9 cellular contexts compared by ENCODE assay signal in genomic region chr4:38967260-38968095, GRCh38.
DNase-seq lines count a peak whose midpoint lies in the region; ATAC-seq, FAIRE-seq and TF ChIP-seq lines count a peak whose summit lies in the region.
"Had no signal": no experiment of that assay in that cellular context is flagged by ENCODE, and none has a peak within 500 bp of the region (broad histone marks: within the 10 kb centered on the region; RNA-seq: fewer than 3 reads in every experiment).

No MANE protein-coding gene starts in this region.

- H2AFZ ChIP-seq in HCT116 (ENCODE audit: low read depth, low read length, poor library complexity, severe bottlenecking) (peak overlapping the region; percentile 3), astrocyte (ENCODE audit: low read depth, low read length) (no peak overlapping the region)

- intact Hi-C loops in A673 (cut with micrococcal nuclease; ENCODE audit: unreplicated experiment) (no loop called here), HCT116 (cut with micrococcal nuclease) (no loop called here), left lung (cut with DNase I) (no loop called here)

- no peaks in the 10 kb centered on the region for H3K36me3 ChIP-seq in A673 (ENCODE audit: insufficient read depth, low read length, poor library complexity, severe bottlenecking)
- no peaks in the 10 kb centered on the region for H3K36me3 ChIP-seq in HCT116 (ENCODE audit: control insufficient read depth in 1 of 2, insufficient read depth in 2 of 2, low read length in 2 of 2)
- H3K36me3 ChIP-seq in astrocyte (ENCODE audit: insufficient read depth, low read length) = no peaks in the 10 kb centered on the region
- H3K36me3 ChIP-seq in left lung = no peaks in the 10 kb centered on the region
- H3K36me3 ChIP-seq: lower lobe of right lung had no signal

- H3K27ac Mint-ChIP-seq in astrocyte (ENCODE audit: unreplicated experiment) = peak overlapping the region; percentile 99

- no peak for TF ChIP-seq RAD21 in HCT116 (IDR thresholded peaks at IDR 0.05; ENCODE audit: low read depth)

- no peak overlapping the region for H3K4me3 ChIP-seq in A673 (ENCODE audit: low read depth, low read length, poor library complexity, severe bottlenecking)
- H3K4me3 ChIP-seq in HCT116 (replicated peaks in 1 of 2; ENCODE audit: low read depth in 1 of 2, low read length in 2 of 2) = no peak overlapping the region
- no peak overlapping the region for H3K4me3 ChIP-seq in astrocyte (ENCODE audit: insufficient read depth, low read depth, low read length)
- no peak overlapping the region for H3K4me3 ChIP-seq in left lung
- H3K4me3 ChIP-seq: lower lobe of right lung had no signal

- BruUV-seq in A673 (replicated peaks; lab: Mats Ljungman, UMichigan) (no TSS peak), HCT116 (replicated peaks; lab: Mats Ljungman, UMichigan) (no TSS peak)

- H3K27me3 Mint-ChIP-seq in astrocyte (ENCODE audit: low read depth, unreplicated experiment) = no peaks in the 10 kb centered on the region

- H3K27ac ChIP-seq in A673 (ENCODE audit: low read depth, low read length, poor library complexity, severe bottlenecking) (peak overlapping the region; percentile 75), HCT116 (ENCODE audit: low read depth, low read length) (no peak overlapping the region), astrocyte (ENCODE audit: low read depth, low read length) (peak overlapping the region; percentile 48), left lung (peak overlapping the region in 1 of 2 donors; percentile 60)
- H3K27ac ChIP-seq: lower lobe of right lung had no signal

- DNase-seq in A673 (ENCODE audit: low spot score) (peak; percentile 69), HCT116 (ENCODE audit: low read depth, low spot score) (peak; percentile 74), astrocyte (ENCODE audit: low read depth) (peak; percentile 96), left lung (no peak)
- no peak for DNase-seq in stimulated activated CD4-positive, alpha-beta T cell treated with anti-CD3 and anti-CD28 coated beads, Interleukin-2, amount 100 ng/mL, for 24 hours
- DNase-seq: lower lobe of right lung had no signal

- TF ChIP-seq CTCF in A673 (conservative IDR thresholded peaks at IDR 0.05; ENCODE audit: low read depth, low read length) (no peak), HCT116 (IDR thresholded peaks at IDR 0.05 in 2 of 3, conservative IDR thresholded peaks at IDR 0.05 in 1 of 3; ENCODE audit: borderline replicate concordance in 1 of 3, insufficient read depth in 1 of 3, low read depth in 2 of 3, low read length in 2 of 3) (no peak), astrocyte (IDR thresholded peaks at IDR 0.05; ENCODE audit: insufficient read depth, low read depth, low read length) (no peak), left lung (IDR thresholded peaks at IDR 0.05) (no peak)

- TF ChIP-seq POLR2A in HCT116 (IDR thresholded peaks at IDR 0.05; ENCODE audit: borderline replicate concordance, extremely low read depth, insufficient read depth, insufficient read length) = no peak

- CTCF ChIA-PET in A673 (lab: Charles Lee) (no interaction called here), HCT116 (lab: Charles Lee) (no interaction called here)

- H3K27me3 ChIP-seq in A673 (replicated peaks; ENCODE audit: insufficient read depth, low read depth, low read length, poor library complexity) = no peaks in the 10 kb centered on the region
- H3K27me3 ChIP-seq in HCT116 (ENCODE audit: insufficient read depth, low read length) = no peaks in the 10 kb centered on the region
- H3K27me3 ChIP-seq in astrocyte (ENCODE audit: insufficient read depth, low read length) = no peaks in the 10 kb centered on the region
- H3K27me3 ChIP-seq in left lung = no peaks in the 10 kb centered on the region

- H3K36me3 Mint-ChIP-seq in astrocyte (ENCODE audit: low read depth, unreplicated experiment) = no peaks in the 10 kb centered on the region

- H3K4me2 ChIP-seq in HCT116 (ENCODE audit: low read length) (no peak overlapping the region), astrocyte (ENCODE audit: low read length) (no peak overlapping the region)

- H3K79me2 ChIP-seq in HCT116 (ENCODE audit: insufficient read depth, low read length) = no peaks in the 10 kb centered on the region
- H3K79me2 ChIP-seq in astrocyte (ENCODE audit: insufficient read depth, low read length) = no peaks in the 10 kb centered on the region

- no peak for FAIRE-seq in astrocyte (lab: Jason Lieb, UNC)

- no peak overlapping the region for H3K4me3 Mint-ChIP-seq in astrocyte (ENCODE audit: unreplicated experiment)

- H4K20me1 ChIP-seq in HCT116 (ENCODE audit: insufficient read depth) (no peaks in the 10 kb centered on the region), astrocyte (ENCODE audit: insufficient read depth, low read length) (no peaks in the 10 kb centered on the region)

- RAD21 ChIA-PET in HCT116 (lab: Charles Lee; ENCODE audit: low non-redundant PET in 1 of 2, low total read pairs in 2 of 2, uncharacterized antibody in 2 of 2, unreplicated experiment in 2 of 2) = no interaction called here

- no peak for ATAC-seq in HCT116
- ATAC-seq in left lung = peak; percentile 76
- ATAC-seq in GM18873 (IDR thresholded peaks at IDR 0.05; ENCODE audit: low FRiP score, unreplicated experiment) = no peak
- no peak for ATAC-seq in GM18517 (IDR thresholded peaks at IDR 0.05; ENCODE audit: unreplicated experiment)
- ATAC-seq in GM18858 (IDR thresholded peaks at IDR 0.05; ENCODE audit: unreplicated experiment) = no peak

- H3K4me1 ChIP-seq in A673 (ENCODE audit: insufficient read depth, low read length, poor library complexity, severe bottlenecking) = no peaks in the 10 kb centered on the region
- 0 out of 4 replicates have a peak, but pooled peaks cover 0 to 3% of the 10 kb centered on the region in 2 experiments for H3K4me1 ChIP-seq in HCT116 (ENCODE audit: control insufficient read depth in 1 of 2, insufficient read depth in 2 of 2, low read length in 2 of 2)
- peaks cover 6% of the 10 kb centered on the region for H3K4me1 ChIP-seq in astrocyte (ENCODE audit: insufficient read depth, low read length)
- H3K4me1 ChIP-seq in left lung = no peaks in the 10 kb centered on the region
- H3K4me1 ChIP-seq: lower lobe of right lung had no signal

- H3K4me1 Mint-ChIP-seq in astrocyte (ENCODE audit: low read depth, unreplicated experiment) = peaks cover 7% of the 10 kb centered on the region

- POLR2A ChIA-PET in A673 (lab: Charles Lee; ENCODE audit: low non-redundant PET) = interaction anchor here (0.7 kb wide), 2 partner anchors 74 to 218 kb away, joined by 6 to 7 read pairs; no protein-coding TSS in a partner anchor
- POLR2A ChIA-PET in HCT116 (lab: Charles Lee) = interaction anchor here (0.6 kb wide), 1 partner anchor 1076 kb away, joined by 3 read pairs; no protein-coding TSS in a partner anchor

- no peaks in the 10 kb centered on the region for H3K9me2 ChIP-seq in HCT116 (ENCODE audit: insufficient read depth)

- H3K9me3 Mint-ChIP-seq in astrocyte (ENCODE audit: unreplicated experiment) = no peaks in the 10 kb centered on the region

- H3K9me3 ChIP-seq in A673 (ENCODE audit: low read depth, low read length, poor library complexity, severe bottlenecking) (no peaks in the 10 kb centered on the region), HCT116 (ENCODE audit: control insufficient read depth in 1 of 2, insufficient read depth in 1 of 2, low read depth in 1 of 2, low read length in 2 of 2) (no peaks in the 10 kb centered on the region), astrocyte (ENCODE audit: insufficient read depth, low read depth, low read length) (no peaks in the 10 kb centered on the region), left lung (no peaks in the 10 kb centered on the region)
- H3K9me3 ChIP-seq: lower lobe of right lung had no signal

- H3K9ac ChIP-seq in HCT116 (ENCODE audit: low read length) (no peak overlapping the region), astrocyte (ENCODE audit: low read length) (peak overlapping the region; percentile 24)

TF ChIP-seq in HCT116, 20 proteins besides CTCF, POLR2A, EP300 and RAD21 (continues in another document):
- TF ChIP-seq JUND (IDR thresholded peaks at IDR 0.05) = peak; percentile 87
- 0 out of 2 replicates have a peak, but pooled peaks have one; percentile 39 for TF ChIP-seq MAX (IDR thresholded peaks at IDR 0.05)
- TF ChIP-seq ELF1 (IDR thresholded peaks at IDR 0.05; ENCODE audit: borderline replicate concordance, low read depth) = no peak
- TF ChIP-seq ZBTB33 (IDR thresholded peaks at IDR 0.05; ENCODE audit: extremely low read depth, insufficient replicate concordance, low read length) = no peak
- peak; percentile 84 for TF ChIP-seq FOSL1 (IDR thresholded peaks at IDR 0.05; ENCODE audit: low read depth)
- TF ChIP-seq ZNF274 (IDR thresholded peaks at IDR 0.05; ENCODE audit: low read depth, low read length) = no peak
- peak; percentile 77 for TF ChIP-seq SP1 (IDR thresholded peaks at IDR 0.05; ENCODE audit: low read depth)
- 0 out of 2 replicates have a peak, but pooled peaks have one; percentile 41 for TF ChIP-seq EGR1 (IDR thresholded peaks at IDR 0.05; ENCODE audit: low read depth)
- TF ChIP-seq EZH2 (IDR thresholded peaks at IDR 0.05) = no peak
- TF ChIP-seq YY1 (IDR thresholded peaks at IDR 0.05; ENCODE audit: extremely low read depth, insufficient replicate concordance, low read depth, low read length) = peak; percentile 12
- TF ChIP-seq ATF3 (IDR thresholded peaks at IDR 0.05) = peak; percentile 78
- TF ChIP-seq TCF7L2 (IDR thresholded peaks at IDR 0.05; ENCODE audit: borderline replicate concordance, extremely low read depth, insufficient read depth, insufficient read length) = peak; percentile 75
- peak; percentile 87 for TF ChIP-seq CBX3 (IDR thresholded peaks at IDR 0.05; ENCODE audit: low read depth)

Comparison
In these comparisons a context has a peak if more than half of its experiments do, and no peak if none do; other contexts are left out.
1. DNase-seq: peak in A673 (single experiment), HCT116 (single experiment) and astrocyte (single experiment); none in left lung (0 of 2) and stimulated activated CD4-positive, alpha-beta T cell treated with anti-CD3 and anti-CD28 coated beads, Interleukin-2, amount 100 ng/mL, for 24 hours (0 of 2).